8 cellular contexts compared by ENCODE assay signal in genomic region chr6:56749632-56750151, GRCh38.
DNase-seq lines count a peak whose midpoint lies in the region; ATAC-seq and TF ChIP-seq lines count a peak whose summit lies in the region.
"Had no signal": no experiment of that assay in that cellular context is flagged by ENCODE, and none has a peak within 500 bp of the region (broad histone marks: within the 10 kb centered on the region; RNA-seq: fewer than 3 reads in every experiment).

No MANE protein-coding gene starts in this region.

- intact Hi-C loops in CD4-positive, alpha-beta T cell (cut with DNase I, micrococcal nuclease) = no loop called here

- H3F3A ChIP-seq in GM23338 (replicated peaks; ENCODE audit: low read depth) = no peaks in the 10 kb centered on the region

- no peaks in the 10 kb centered on the region for H3K36me3 Mint-ChIP-seq in GM23338 (ENCODE audit: low read depth)
- H3K36me3 Mint-ChIP-seq in CD4-positive, alpha-beta T cell (ENCODE audit: low read depth) = no peaks in the 10 kb centered on the region

- POLR2A ChIA-PET in CD4-positive, alpha-beta T cell (lab: Charles Lee) = no interaction called here

- no peaks in the 10 kb centered on the region for H3K9me3 Mint-ChIP-seq in GM23338
- H3K9me3 Mint-ChIP-seq in CD4-positive, alpha-beta T cell = no peaks in the 10 kb centered on the region

- H3K9ac ChIP-seq in fibroblast of lung (ENCODE audit: insufficient read depth, low read length) = no peak overlapping the region
- no peak overlapping the region for H3K9ac ChIP-seq in skeletal muscle tissue (ENCODE audit: low read depth in 1 of 3, low read length in 3 of 3)

- H3K79me2 ChIP-seq in GM23338 (replicated peaks; ENCODE audit: insufficient read depth) = peaks cover 93% of the 10 kb centered on the region
- peaks cover 76% of the 10 kb centered on the region for H3K79me2 ChIP-seq in fibroblast of lung (ENCODE audit: control insufficient read depth, insufficient read depth, low read length)

- H3K4me3 ChIP-seq in GM23338 (no peak overlapping the region), fibroblast of lung (replicated peaks in 1 of 4; ENCODE audit: control extremely low read depth in 1 of 4, insufficient read depth in 1 of 4, low read depth in 3 of 4, low read length in 4 of 4) (no peak overlapping the region), skeletal muscle tissue (ENCODE audit: low read length in 3 of 3) (no peak overlapping the region)
- H3K4me3 ChIP-seq: K562 had no signal

- H2AFZ ChIP-seq in GM23338 (no peak overlapping the region), fibroblast of lung (ENCODE audit: low read length) (no peak overlapping the region)

- CTCF ChIA-PET in CD4-positive, alpha-beta T cell (lab: Charles Lee) = no interaction called here

- H3K27ac ChIP-seq in GM23338 (ENCODE audit: low read depth) (no peak overlapping the region), fibroblast of lung (ENCODE audit: insufficient read depth, low read length) (peak overlapping the region; percentile 62), skeletal muscle tissue (ENCODE audit: low read depth, low read length) (peak overlapping the region; percentile 32)
- H3K27ac ChIP-seq in CD4-positive, alpha-beta T cell (ENCODE audit: low read depth, low read length) = no peak overlapping the region

- peak overlapping the region; percentile 43; the same call in 1 of the 2 replicates for H3K27ac Mint-ChIP-seq in GM23338
- H3K27ac Mint-ChIP-seq in CD4-positive, alpha-beta T cell = no peak overlapping the region

- no peak overlapping the region for H3K4me3 Mint-ChIP-seq in GM23338
- no peak overlapping the region for H3K4me3 Mint-ChIP-seq in CD4-positive, alpha-beta T cell

- H3K4me1 ChIP-seq in GM23338 (ENCODE audit: insufficient read depth) (peaks cover 73% of the 10 kb centered on the region), fibroblast of lung (ENCODE audit: control insufficient read depth, extremely low read depth, insufficient read depth, low read length) (peaks cover 12% of the 10 kb centered on the region), skeletal muscle tissue (ENCODE audit: control insufficient read depth in 3 of 3, insufficient read depth in 3 of 3, low read length in 3 of 3) (peaks cover 16 to 18% (median 18%) of the 10 kb centered on the region in 3 donors)

- peaks cover 6% of the 10 kb centered on the region for H3K27me3 Mint-ChIP-seq in GM23338 (ENCODE audit: insufficient read depth, low read depth, poor library complexity)
- no peaks in the 10 kb centered on the region for H3K27me3 Mint-ChIP-seq in CD4-positive, alpha-beta T cell

- H3K27me3 ChIP-seq in GM23338 (ENCODE audit: insufficient read depth) (no peaks in the 10 kb centered on the region), fibroblast of lung (ENCODE audit: control insufficient read depth, insufficient read depth, low read length) (no peaks in the 10 kb centered on the region), skeletal muscle tissue (ENCODE audit: control insufficient read depth in 3 of 3, insufficient read depth in 3 of 3, low read length in 3 of 3) (no peaks in the 10 kb centered on the region)
- H3K27me3 ChIP-seq in CD4-positive, alpha-beta T cell (ENCODE audit: control insufficient read depth, insufficient read depth, low read length) = no peaks in the 10 kb centered on the region

- no peak for TF ChIP-seq CTCF in GM23338 (conservative IDR thresholded peaks at IDR 0.05; ENCODE audit: low read depth in 2 of 2)
- no peak for TF ChIP-seq CTCF in fibroblast of lung (conservative IDR thresholded peaks at IDR 0.05 in 1 of 2, IDR thresholded peaks at IDR 0.05 in 1 of 2; ENCODE audit: low read depth in 1 of 2, low read length in 2 of 2)
- TF ChIP-seq CTCF in GM13977 (IDR thresholded peaks at IDR 0.05; ENCODE audit: extremely low read depth, insufficient read depth, missing control alignments) = no peak
- no peak for TF ChIP-seq CTCF in CD4-positive, alpha-beta T cell (IDR thresholded peaks at IDR 0.05)

- peaks cover 78% of the 10 kb centered on the region for H3K4me1 Mint-ChIP-seq in GM23338
- H3K4me1 Mint-ChIP-seq in CD4-positive, alpha-beta T cell (ENCODE audit: low read depth) = no peaks in the 10 kb centered on the region

- H3K9me2 ChIP-seq in GM23338 (ENCODE audit: insufficient read depth) = no peaks in the 10 kb centered on the region

- H3K4me2 ChIP-seq in GM23338 (no peak overlapping the region), fibroblast of lung (ENCODE audit: extremely low read depth, insufficient read depth, low read length) (peak overlapping the region; percentile 23)

- H4K20me1 ChIP-seq in GM23338 (replicated peaks; ENCODE audit: insufficient read depth) (no peaks in the 10 kb centered on the region), fibroblast of lung (ENCODE audit: control insufficient read depth, extremely low read depth, insufficient read depth, low read length) (no peaks in the 10 kb centered on the region)

- H3K36me3 ChIP-seq in GM23338 (ENCODE audit: insufficient read depth) (no peaks in the 10 kb centered on the region), fibroblast of lung (ENCODE audit: control insufficient read depth, insufficient read depth, low read length) (no peaks in the 10 kb centered on the region), skeletal muscle tissue (ENCODE audit: control insufficient read depth in 3 of 3, insufficient read depth in 3 of 3, low read length in 3 of 3) (no peaks in the 10 kb centered on the region)

- DNase-seq in GM23338 (ENCODE audit: low spot score) (no peak), RPMI7951 (ENCODE audit: low read depth) (peak; percentile 88), fibroblast of lung (ENCODE audit: low read depth in 2 of 2) (peak; percentile 62 to 94), GM13977 (ENCODE audit: low spot score) (no peak), GM19238 (ENCODE audit: insufficient read length, low spot score) (no peak)
- DNase-seq in CD4-positive, alpha-beta T cell = no peak

- in situ Hi-C loops in GM13977 (cut with MboI; ENCODE audit: low pct_unique_long_range_greater_than_20kb, low sequenced_read_pairs, unreplicated experiment) = no loop called here

- H3K9me3 ChIP-seq in fibroblast of lung (ENCODE audit: control insufficient read depth, insufficient read depth, low read depth, low read length) = no peaks in the 10 kb centered on the region
- H3K9me3 ChIP-seq in skeletal muscle tissue (ENCODE audit: control insufficient read depth in 3 of 3, low read length in 3 of 3) = no peaks in the 10 kb centered on the region
- no peaks in the 10 kb centered on the region for H3K9me3 ChIP-seq in CD4-positive, alpha-beta T cell (ENCODE audit: control insufficient read depth, low read length)

- ATAC-seq in GM23338 = no peak
- no peak for ATAC-seq in CD4-positive, alpha-beta T cell (ENCODE audit: poor library complexity)
- ATAC-seq: K562 had no signal

TF ChIP-seq in GM23338, 12 proteins besides CTCF, POLR2A, EP300 and RAD21:
- TF ChIP-seq ZNF331 (CRISPR knock-in tag; IDR thresholded peaks at IDR 0.05; ENCODE audit: low read depth) = no peak

Comparison
In these comparisons a context has a peak if more than half of its experiments do, and no peak if none do; other contexts are left out.
1. DNase-seq: peak in RPMI7951 (single experiment) and fibroblast of lung (2 of 2); none in GM23338 (single experiment), GM13977 (single experiment), CD4-positive, alpha-beta T cell (0 of 10) and GM19238 (single experiment).
2. H3K27ac ChIP-seq: peak in fibroblast of lung (single experiment) and skeletal muscle tissue (single experiment); none in GM23338 (single experiment) and CD4-positive, alpha-beta T cell (single experiment).